ENCODE assay signal across 8 cellular contexts in the genomic region with DNA sequence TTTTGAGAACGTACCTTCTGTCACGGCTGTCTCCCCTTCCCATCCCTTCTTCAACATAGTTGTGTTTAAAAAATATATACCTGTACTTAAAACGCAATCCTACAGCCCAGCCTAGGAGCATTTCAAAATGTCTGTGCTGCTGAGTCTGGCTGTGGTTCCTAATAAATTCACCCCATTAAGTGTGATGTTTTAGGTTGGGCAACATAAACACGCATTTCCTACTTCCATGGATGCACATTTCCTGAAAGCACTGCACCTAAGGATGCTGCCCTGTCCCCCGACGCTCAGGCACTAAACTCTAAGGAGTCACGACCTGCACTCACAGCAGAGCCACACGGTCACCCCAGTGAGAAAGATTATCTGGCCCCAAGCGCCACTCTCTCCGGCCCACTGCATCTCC. TPM values are rescaled to one million over a fixed set of nuclear protein-coding genes. Genes with fewer than 3 reads are reported as not detected.
DNase-seq lines count a peak whose midpoint lies in the region; ATAC-seq, FAIRE-seq and TF ChIP-seq lines count a peak whose summit lies in the region.

No MANE protein-coding gene starts in this region.

- H3K4me1 Mint-ChIP-seq in activated naive CD4-positive, alpha-beta T cell treated with anti-CD3 and anti-CD28 coated beads, Interleukin-2, amount 10 ng/mL, durations not matched to agents 7 days and 5 days = peaks cover 47% of the 10 kb centered on the region
- peaks cover 29% of the 10 kb centered on the region for H3K4me1 Mint-ChIP-seq in astrocyte (ENCODE audit: low read depth, unreplicated experiment)

- peak overlapping the region; percentile 84 for H3K4me3 ChIP-seq in astrocyte (ENCODE audit: insufficient read depth, low read depth, low read length)
- H3K4me3 ChIP-seq in left lung = peak overlapping the region; percentile 79 to 88
- peak overlapping the region; percentile 62 to 99 for H3K4me3 ChIP-seq in tibial artery

- H3K36me3 Mint-ChIP-seq in activated naive CD4-positive, alpha-beta T cell treated with anti-CD3 and anti-CD28 coated beads, Interleukin-2, amount 10 ng/mL, durations not matched to agents 7 days and 5 days = peaks cover 5% of the 10 kb centered on the region
- H3K36me3 Mint-ChIP-seq in astrocyte (ENCODE audit: low read depth, unreplicated experiment) = peaks cover 3% of the 10 kb centered on the region

- peaks cover 31% of the 10 kb centered on the region for H4K20me1 ChIP-seq in astrocyte (ENCODE audit: insufficient read depth, low read length)

- H3K9me3 ChIP-seq in astrocyte (ENCODE audit: insufficient read depth, low read depth, low read length) (no peaks in the 10 kb centered on the region), left lung (no peaks in the 10 kb centered on the region), tibial artery (no peaks in the 10 kb centered on the region)

- H3K27ac Mint-ChIP-seq in activated naive CD4-positive, alpha-beta T cell treated with anti-CD3 and anti-CD28 coated beads, Interleukin-2, amount 10 ng/mL, durations not matched to agents 7 days and 5 days = peak overlapping the region; percentile 89
- H3K27ac Mint-ChIP-seq in astrocyte (ENCODE audit: unreplicated experiment) = peak overlapping the region; percentile 94

- peak overlapping the region; percentile 90 for H3K4me2 ChIP-seq in astrocyte (ENCODE audit: low read length)

- H3K36me3 ChIP-seq in astrocyte (ENCODE audit: insufficient read depth, low read length) (no peaks in the 10 kb centered on the region), left lung (no peaks in the 10 kb centered on the region), tibial artery (no peaks in the 10 kb centered on the region)

- H3K79me2 ChIP-seq in astrocyte (ENCODE audit: insufficient read depth, low read length) = peaks cover 84% of the 10 kb centered on the region

- CTCF ChIA-PET in activated naive CD4-positive, alpha-beta T cell treated with anti-CD3 and anti-CD28 coated beads, Interleukin-2, amount 10 ng/mL, durations not matched to agents 7 days and 5 days (lab: Charles Lee) = no interaction called here

- H2AFZ ChIP-seq in astrocyte (ENCODE audit: low read depth, low read length) = peak overlapping the region; percentile 79

- peak overlapping the region; percentile 97 for H3K27ac ChIP-seq in astrocyte (ENCODE audit: low read depth, low read length)
- peak overlapping the region; percentile 99 for H3K27ac ChIP-seq in left lung
- H3K27ac ChIP-seq in tibial artery = peak overlapping the region; percentile 97 to 100

- H3K9ac ChIP-seq in astrocyte (ENCODE audit: low read length) = peak overlapping the region; percentile 87

- H3K9me3 Mint-ChIP-seq in activated naive CD4-positive, alpha-beta T cell treated with anti-CD3 and anti-CD28 coated beads, Interleukin-2, amount 10 ng/mL, durations not matched to agents 7 days and 5 days = peaks cover 6% of the 10 kb centered on the region
- H3K9me3 Mint-ChIP-seq in astrocyte (ENCODE audit: unreplicated experiment) = no peaks in the 10 kb centered on the region

- no peaks in the 10 kb centered on the region for H3K27me3 Mint-ChIP-seq in activated naive CD4-positive, alpha-beta T cell treated with anti-CD3 and anti-CD28 coated beads, Interleukin-2, amount 10 ng/mL, durations not matched to agents 7 days and 5 days
- H3K27me3 Mint-ChIP-seq in astrocyte (ENCODE audit: low read depth, unreplicated experiment) = no peaks in the 10 kb centered on the region

- peak; percentile 3 for ATAC-seq in left lung

- FAIRE-seq in HTR-8/SVneo (lab: Jason Lieb, UNC) (peak; percentile 23), astrocyte (lab: Jason Lieb, UNC) (no peak)

- H3K27me3 ChIP-seq in astrocyte (ENCODE audit: insufficient read depth, low read length) = no peaks in the 10 kb centered on the region
- no peaks in the 10 kb centered on the region for H3K27me3 ChIP-seq in left lung
- no peaks in the 10 kb centered on the region for H3K27me3 ChIP-seq in tibial artery

- no peak for TF ChIP-seq CTCF in astrocyte (IDR thresholded peaks at IDR 0.05; ENCODE audit: insufficient read depth, low read depth, low read length)
- TF ChIP-seq CTCF in left lung (IDR thresholded peaks at IDR 0.05) = no peak
- TF ChIP-seq CTCF in tibial artery (IDR thresholded peaks at IDR 0.05) = no peak

- peak overlapping the region; percentile 86 for H3K4me3 Mint-ChIP-seq in activated naive CD4-positive, alpha-beta T cell treated with anti-CD3 and anti-CD28 coated beads, Interleukin-2, amount 10 ng/mL, durations not matched to agents 7 days and 5 days
- H3K4me3 Mint-ChIP-seq in astrocyte (ENCODE audit: unreplicated experiment) = peak overlapping the region; percentile 99

- intact Hi-C loops in left lung (cut with DNase I) = no loop called here
- intact Hi-C loops in tibial artery (cut with DNase I; ENCODE audit: low total_unique reads) = loop anchor here (5.0 kb wide), 2 partner anchors 70 to 120 kb away; no protein-coding TSS in a partner anchor

- no peak for DNase-seq in activated naive CD4-positive, alpha-beta T cell treated with anti-CD3 and anti-CD28 coated beads, Interleukin-2, amount 10 ng/mL, durations not matched to agents 7 days and 5 days
- no peak for DNase-seq in activated naive CD4-positive, alpha-beta T cell (lab: John Stamatoyannopoulos, UW)
- DNase-seq in HTR-8/SVneo (ENCODE audit: insufficient read length, low spot score) (no peak), astrocyte (ENCODE audit: low read depth) (no peak), left lung (no peak), tibial artery (no peak), COLO668 (lab: John Stamatoyannopoulos, UW; ENCODE audit: unreplicated experiment) (no peak), NCI-H1417 (lab: John Stamatoyannopoulos, UW) (no peak)

- H3K4me1 ChIP-seq in astrocyte (ENCODE audit: insufficient read depth, low read length) (peaks cover 40% of the 10 kb centered on the region), left lung (peaks cover 32 to 69% of the 10 kb centered on the region in 2 donors), tibial artery (peaks cover 0 to 70% (median 22%) of the 10 kb centered on the region in 4 donors)

RNA-seq across cellular contexts. Expression of gene REV3L, which starts 1.2 kb away (rescaled TPM):
- total RNA-seq in astrocyte = 18.2 and 23.0 TPM in 2 replicates
- total RNA-seq in left lung = 10 to 100 TPM; 29.3 to 35.4 TPM
